In genomic region chr3:151501905-151502615, GRCh38 we compare ENCODE assay signal across 19 cellular contexts. TPM values are rescaled to one million over a fixed set of nuclear protein-coding genes. Genes with fewer than 3 reads are reported as not detected.
DNase-seq lines count a peak whose midpoint lies in the region; ATAC-seq, FAIRE-seq and TF ChIP-seq lines count a peak whose summit lies in the region.
"Had no signal": no experiment of that assay in that cellular context is flagged by ENCODE, and none has a peak within 500 bp of the region (broad histone marks: within the 10 kb centered on the region; RNA-seq: fewer than 3 reads in every experiment).

No MANE protein-coding gene starts in this region.

- TF ChIP-seq CTCF in H1 (IDR thresholded peaks at IDR 0.05; ENCODE audit: control extremely low read depth in 1 of 3, insufficient read depth in 1 of 3, low read depth in 1 of 3, low read length in 3 of 3), result no peak
- TF ChIP-seq CTCF in thyroid gland (IDR thresholded peaks at IDR 0.05), result no peak

- H3K56ac ChIP-seq in H1 (replicated peaks; ENCODE audit: insufficient read length, low read depth, low read length), result no peak overlapping the region

- no peaks in the 10 kb centered on the region for H3K36me3 ChIP-seq in H1 (ENCODE audit: control insufficient read depth in 2 of 4, insufficient read depth in 4 of 4, low read length in 3 of 4)
- no peaks in the 10 kb centered on the region for H3K36me3 ChIP-seq in thyroid gland
- H3K36me3 ChIP-seq: brain microvascular endothelial cell had no signal

- no peak overlapping the region for H3K4me3 ChIP-seq in H1 (ENCODE audit: extremely low read depth in 1 of 4, insufficient read depth in 2 of 4, low read depth in 3 of 4, low read length in 4 of 4)
- no peak overlapping the region for H3K4me3 ChIP-seq in thyroid gland (replicated peaks in 1 of 3)

- no peaks in the 10 kb centered on the region for H3K27me3 ChIP-seq in H1 (replicated peaks in 1 of 4; ENCODE audit: control insufficient read depth in 3 of 4, extremely low read depth in 1 of 4, insufficient read depth in 3 of 4, low read length in 3 of 4)
- no peaks in the 10 kb centered on the region for H3K27me3 ChIP-seq in thyroid gland
- H3K27me3 ChIP-seq: brain microvascular endothelial cell had no signal

- DNase-seq in OCI-M1 (lab: John Stamatoyannopoulos, UW) (peak; percentile 7), H1 (ENCODE audit: low read depth in 1 of 2, low spot score in 2 of 2) (no peak), left ventricle myocardium superior (no peak), thyroid gland (no peak), COR-L47 (lab: John Stamatoyannopoulos, UW) (no peak), AG08395 (ENCODE audit: low spot score) (no peak), NCI-H187 treated with DMSO at 0.1 percent for 48 hours (lab: John Stamatoyannopoulos, UW) (no peak)
- DNase-seq: activated CD4-positive, alpha-beta memory T cell treated with anti-CD3 and anti-CD28 coated beads for 36 hours; brain microvascular endothelial cell; CD4-positive, alpha-beta T cell; DMS153; kidney; MM.1S; NCI-H1436; NCI-H524; RPMI8226 had no signal

- no peak overlapping the region for H2BK120ac ChIP-seq in H1 (replicated peaks; ENCODE audit: low read depth, low read length)

- H4K20me1 ChIP-seq in H1 (replicated peaks in 1 of 2; ENCODE audit: control insufficient read depth in 1 of 2, insufficient read depth in 2 of 2, low read length in 2 of 2), result no peaks in the 10 kb centered on the region

- H3K9ac ChIP-seq in H1 (replicated peaks in 1 of 4; ENCODE audit: extremely low read depth in 1 of 4, low read depth in 3 of 4, low read length in 3 of 4), result no peak overlapping the region

- H3K79me1 ChIP-seq in H1 (ENCODE audit: low read depth, low read length), result no peaks in the 10 kb centered on the region

- H3K23me2 ChIP-seq in H1 (ENCODE audit: low read depth, low read length), result no peaks in the 10 kb centered on the region

- peak overlapping the region; percentile 72 for H4K5ac ChIP-seq in H1 (ENCODE audit: insufficient read length, low read depth, low read length)

- H3K79me2 ChIP-seq in H1 (ENCODE audit: control insufficient read depth in 1 of 2, insufficient read depth in 2 of 2, low read length in 2 of 2), result no peaks in the 10 kb centered on the region

- H3K27ac ChIP-seq in H1 (ENCODE audit: low read depth, low read length) (no peak overlapping the region), thyroid gland (peak overlapping the region in 2 of 3 donors; percentile 26 to 40)
- H3K27ac ChIP-seq: brain microvascular endothelial cell had no signal

- TF ChIP-seq POLR2A in H1 (IDR thresholded peaks at IDR 0.05; ENCODE audit: control extremely low read depth in 1 of 2, low read depth in 2 of 2, low read length in 2 of 2) (no peak), thyroid gland (IDR thresholded peaks at IDR 0.05) (no peak)

- no peak overlapping the region for H2BK15ac ChIP-seq in H1 (ENCODE audit: low read length)

- H2BK12ac ChIP-seq in H1 (ENCODE audit: low read depth, low read length), result no peak overlapping the region

- no peak for TF ChIP-seq EP300 in H1 (IDR thresholded peaks at IDR 0.05; ENCODE audit: borderline replicate concordance in 1 of 2, low read depth in 2 of 2, low read length in 2 of 2)

- H3K9me3 ChIP-seq in H1 (ENCODE audit: insufficient read depth in 2 of 2, low read depth in 1 of 2, low read length in 1 of 2) (no peaks in the 10 kb centered on the region), thyroid gland (no peaks in the 10 kb centered on the region)

- 95% methylated on average over 4 of the region's 4 CpGs; no CpG with 5 or more reads in 1 of the 2 experiments for WGBS in H1 (ENCODE audit: extremely low coverage in 1 of 2, insufficient coverage in 1 of 2, insufficient read length in 1 of 2, insufficient replicate concordance in 2 of 2, low coverage in 1 of 2, low lambda C conversion rate in 2 of 2, missing lambda C conversion rate in 1 of 2), 2 experiments
- 50 to 59% methylated on average over 4 of the region's 4 CpGs for WGBS in thyroid gland, 2 donors

- no peak for TF ChIP-seq RAD21 in H1 (IDR thresholded peaks at IDR 0.05 in 1 of 2, conservative IDR thresholded peaks at IDR 0.05 in 1 of 2; ENCODE audit: low read depth in 2 of 2, low read length in 2 of 2)

- intact Hi-C loops in left ventricle myocardium superior (cut with micrococcal nuclease) (no loop called here), thyroid gland (cut with DNase I) (no loop called here)

- H3K4ac ChIP-seq in H1 (replicated peaks; ENCODE audit: insufficient read length, low read depth, low read length), result no peak overlapping the region

- 0 out of 2 replicates have a peak overlapping the region, but pooled peaks have one; percentile 26 for H2AFZ ChIP-seq in H1 (ENCODE audit: low read length)

- CTCF ChIA-PET in H1 (lab: Charles Lee; ENCODE audit: partially characterized antibody), result no interaction called here

- ATAC-seq in left ventricle myocardium superior, result peak; percentile 80
- no peak for ATAC-seq in HG02623 (IDR thresholded peaks at IDR 0.05; ENCODE audit: unreplicated experiment)

- no peaks in the 10 kb centered on the region; a peak in 1 of 7 replicates for H3K4me1 ChIP-seq in H1 (replicated peaks in 1 of 4; ENCODE audit: control insufficient read depth in 3 of 4, insufficient read depth in 4 of 4, low read length in 3 of 4)
- H3K4me1 ChIP-seq in thyroid gland, result no peaks in the 10 kb centered on the region

- H2BK20ac ChIP-seq in H1 (ENCODE audit: low read length), result no peak overlapping the region

- no peak overlapping the region for H4K91ac ChIP-seq in H1 (replicated peaks; ENCODE audit: insufficient read length, low read length)

- H3K14ac ChIP-seq in H1 (ENCODE audit: insufficient read length), result no peak overlapping the region

- H2AK5ac ChIP-seq in H1 (ENCODE audit: low read depth, low read length), result no peak overlapping the region

- POLR2A ChIA-PET in H1 (lab: Charles Lee; ENCODE audit: partially characterized antibody), result no interaction called here

- H3K23ac ChIP-seq in H1 (ENCODE audit: insufficient read length), result no peak overlapping the region

- no peak overlapping the region for H3K18ac ChIP-seq in H1 (ENCODE audit: extremely low read depth, low read length)

- no peak for FAIRE-seq in H1 (lab: Jason Lieb, UNC)
- FAIRE-seq: G401.6, kidney had no signal

- no peak overlapping the region for H4K8ac ChIP-seq in H1 (ENCODE audit: extremely low read depth, insufficient read depth, low read length)

- H3K4me2 ChIP-seq in H1 (ENCODE audit: insufficient read depth in 1 of 2, low read depth in 2 of 2, low read length in 2 of 2), result no peak overlapping the region

- H2BK5ac ChIP-seq in H1 (ENCODE audit: low read depth, low read length), result no peak overlapping the region

TF ChIP-seq in H1, 55 proteins besides CTCF, POLR2A, EP300 and RAD21:
- TF ChIP-seq HDAC6 (IDR thresholded peaks at IDR 0.05; ENCODE audit: low read depth, low read length) (no peak), RNF2 (IDR thresholded peaks at IDR 0.05; ENCODE audit: borderline replicate concordance, low read depth, low read length, missing control alignments, poor library complexity, severe bottlenecking) (no peak), HDAC2 (IDR thresholded peaks at IDR 0.05; ENCODE audit: borderline replicate concordance in 1 of 2, low read depth in 2 of 2, low read length in 2 of 2) (no peak), GTF2F1 (IDR thresholded peaks at IDR 0.05; ENCODE audit: borderline replicate concordance, low read depth, low read length) (no peak), ASH2L (IDR thresholded peaks at IDR 0.05; ENCODE audit: low read length) (no peak), TAF7 (optimal IDR thresholded peaks at IDR 0.05; ENCODE audit: borderline replicate concordance, low read depth, low read length) (no peak), KDM4A (IDR thresholded peaks at IDR 0.05; ENCODE audit: low read depth, low read length, severe bottlenecking) (no peak), SIN3A (conservative IDR thresholded peaks at IDR 0.05 in 1 of 2, IDR thresholded peaks at IDR 0.05 in 1 of 2; ENCODE audit: low read depth in 1 of 2, low read length in 2 of 2) (no peak), ATF2 (IDR thresholded peaks at IDR 0.05; ENCODE audit: low read length) (no peak), RXRA (IDR thresholded peaks at IDR 0.05; ENCODE audit: insufficient read depth, low read depth, low read length) (no peak), BACH1 (IDR thresholded peaks at IDR 0.05; ENCODE audit: low read length) (no peak), JUN (IDR thresholded peaks at IDR 0.05; ENCODE audit: low read depth, low read length) (no peak), POLR2AphosphoS5 (IDR thresholded peaks at IDR 0.05; ENCODE audit: low read depth, low read length) (no peak)

RNA-seq across cellular contexts. Expression of gene IGSF10, which starts 41.2 kb away (rescaled TPM):
- 0.86 and 0.95 TPM in 2 replicates for total RNA-seq in H1 (2021; fragmentation: NEBNext Ultra II Directional; extraction: Animal tissue kit (Norgen Biotek cat#: 25700))
- 0.46 and 0.59 TPM in 2 replicates for polyA plus RNA-seq in H1 (2011; rRNA removed)
- 0.53 TPM for polyA plus RNA-seq in H1 (2011; cell fraction: cytosol; rRNA removed)
- 1.0 TPM for polyA plus RNA-seq in H1 (2011; cell fraction: nucleus; rRNA removed)
- 0.60 to 0.86 TPM (median 0.74 TPM) in 4 replicates for polyA plus RNA-seq in H1 (2012, experiment 1 of 2)
- polyA plus RNA-seq in H1 (2012, experiment 2 of 2), result 0.05 TPM
- 2.5 TPM for polyA plus RNA-seq in H1 (2013, experiment 1 of 2)
- 2.2 TPM for polyA plus RNA-seq in H1 (2013, experiment 2 of 2)
- polyA minus RNA-seq in H1 (2011; rRNA and poly(A)+ RNA removed), result 0.82 and 1.7 TPM in 2 replicates
- 0.29 TPM for polyA minus RNA-seq in H1 (2011; cell fraction: cytosol; rRNA and poly(A)+ RNA removed)
- polyA minus RNA-seq in H1 (2011; cell fraction: nucleus; rRNA and poly(A)+ RNA removed), result 1.3 TPM
- total RNA-seq in left ventricle myocardium superior, result 1.9 TPM
- 1 to 10 TPM; 2.4 to 6.8 (median 5.8) TPM for total RNA-seq in thyroid gland
- total RNA-seq: activated CD4-positive, alpha-beta memory T cell treated with anti-CD3 and anti-CD28 coated beads for 36 hours; CD4-positive, alpha-beta T cell; dermis microvascular lymphatic vessel endothelial cell had no signal
